Comparison of ENCODE assay signal across 7 cellular contexts in genomic region chrX:153969904-153970397, GRCh38. TPM values are rescaled to one million over a fixed set of nuclear protein-coding genes. Genes with fewer than 3 reads are reported as not detected.
DNase-seq lines count a peak whose midpoint lies in the region; ATAC-seq lines count a peak whose summit lies in the region.

No MANE protein-coding gene starts in this region.

- no peaks in the 10 kb centered on the region for H3K27me3 ChIP-seq in H7 (ENCODE audit: control insufficient read depth, insufficient read depth, low read length)
- no peaks in the 10 kb centered on the region for H3K27me3 ChIP-seq in SJCRH30
- no peaks in the 10 kb centered on the region for H3K27me3 ChIP-seq in endocrine pancreas (ENCODE audit: control insufficient read depth, insufficient read depth, low read length)

- H3K4me3 Mint-ChIP-seq in natural killer cell treated with Interleukin-12 subunit alpha and Interleukin-12 subunit beta and Interleukin-15 and Interleukin-18, amount 100 ng/mL, for 72 hours: peak overlapping the region; percentile 97

- peak overlapping the region; percentile 96 to 100 for H3K27ac Mint-ChIP-seq in natural killer cell treated with Interleukin-12 subunit alpha and Interleukin-12 subunit beta and Interleukin-15 and Interleukin-18, amount 100 ng/mL, for 72 hours

- H3K4me3 ChIP-seq in H7 (ENCODE audit: insufficient read depth, low read depth, low read length): peak overlapping the region; percentile 96
- H3K4me3 ChIP-seq in SJCRH30: peak overlapping the region; percentile 97
- peak overlapping the region; percentile 12 for H3K4me3 ChIP-seq in endocrine pancreas (ENCODE audit: control insufficient read depth, insufficient read depth, low read length)

- peaks cover 30 to 47% of the 10 kb centered on the region in 2 donors for H3K4me1 Mint-ChIP-seq in natural killer cell treated with Interleukin-12 subunit alpha and Interleukin-12 subunit beta and Interleukin-15 and Interleukin-18, amount 100 ng/mL, for 72 hours (ENCODE audit: low read depth in 2 of 2)

- H3K9me3 ChIP-seq in SJCRH30 (replicated peaks): no peaks in the 10 kb centered on the region
- H3K9me3 ChIP-seq in endocrine pancreas (ENCODE audit: control insufficient read depth, low read length): no peaks in the 10 kb centered on the region

- H3K27me3 Mint-ChIP-seq in natural killer cell treated with Interleukin-12 subunit alpha and Interleukin-12 subunit beta and Interleukin-15 and Interleukin-18, amount 100 ng/mL, for 72 hours: no peaks in the 10 kb centered on the region

- H3K9ac ChIP-seq in endocrine pancreas (ENCODE audit: control insufficient read depth, insufficient read depth, low read length): peak overlapping the region; percentile 72

- ATAC-seq in natural killer cell treated with Interleukin-12 subunit alpha and Interleukin-12 subunit beta and Interleukin-15 and Interleukin-18, amount 100 ng/mL, for 72 hours: no peak
- ATAC-seq in GM18873 (IDR thresholded peaks at IDR 0.05; ENCODE audit: low FRiP score, unreplicated experiment) (no peak), GM21576 (IDR thresholded peaks at IDR 0.05; ENCODE audit: unreplicated experiment) (no peak)

- H3K4me1 ChIP-seq in SJCRH30 (peaks cover 5% of the 10 kb centered on the region), endocrine pancreas (ENCODE audit: control insufficient read depth, insufficient read depth, low read length) (no peaks in the 10 kb centered on the region)

- no peaks in the 10 kb centered on the region; the same call in 1 of the 2 replicates for H3K36me3 ChIP-seq in H7 (replicated peaks; ENCODE audit: control insufficient read depth, insufficient read depth, low read length)
- H3K36me3 ChIP-seq in SJCRH30: peaks cover 8% of the 10 kb centered on the region; the same call in 1 of the 2 replicates
- no peaks in the 10 kb centered on the region for H3K36me3 ChIP-seq in endocrine pancreas (ENCODE audit: control insufficient read depth, insufficient read depth, low read length)

- no peaks in the 10 kb centered on the region for H3K9me3 Mint-ChIP-seq in natural killer cell treated with Interleukin-12 subunit alpha and Interleukin-12 subunit beta and Interleukin-15 and Interleukin-18, amount 100 ng/mL, for 72 hours

- peaks cover 9% of the 10 kb centered on the region for H3K36me3 Mint-ChIP-seq in natural killer cell treated with Interleukin-12 subunit alpha and Interleukin-12 subunit beta and Interleukin-15 and Interleukin-18, amount 100 ng/mL, for 72 hours

- peak overlapping the region; percentile 54 for H3K27ac ChIP-seq in SJCRH30

- DNase-seq in H7: peak; percentile 71
- no peak for DNase-seq in SJCRH30
- no peak for DNase-seq in natural killer cell treated with Interleukin-12 subunit alpha and Interleukin-12 subunit beta and Interleukin-15 and Interleukin-18, amount 100 ng/mL, for 72 hours (ENCODE audit: low spot score)
- no peak for DNase-seq in NCI-H510A treated with DMSO at 0.1 percent for 48 hours (lab: John Stamatoyannopoulos, UW)

RNA-seq across cellular contexts. Expression of gene HCFC1, which starts 1.7 kb away (rescaled TPM):
- total RNA-seq in H7 (2014; rRNA removed; shearing (Covaris generic)): 64.9 and 70.0 TPM in 2 replicates
- total RNA-seq in SJCRH30 (2014; rRNA removed; shearing (Covaris generic)): 55.6 and 56.9 TPM in 2 replicates
- total RNA-seq in natural killer cell treated with Interleukin-12 subunit alpha and Interleukin-12 subunit beta and Interleukin-15 and Interleukin-18, amount 100 ng/mL, for 72 hours: 100 to 1,000 TPM; 105 to 131 TPM

RNA-seq across cellular contexts. Expression of gene TMEM187, which starts 2.6 kb away (rescaled TPM):
- 8.8 and 9.5 TPM in 2 replicates for total RNA-seq in H7 (2014; rRNA removed; shearing (Covaris generic))
- total RNA-seq in SJCRH30 (2014; rRNA removed; shearing (Covaris generic)): 0.97 and 1.7 TPM in 2 replicates
- 1 to 10 TPM; 2.4 to 6.9 TPM for total RNA-seq in natural killer cell treated with Interleukin-12 subunit alpha and Interleukin-12 subunit beta and Interleukin-15 and Interleukin-18, amount 100 ng/mL, for 72 hours

RNA-seq across cellular contexts. Expression of gene RENBP, which starts 25.5 kb away (rescaled TPM):
- total RNA-seq in H7 (2014; rRNA removed; shearing (Covaris generic)): 17.9 and 18.3 TPM in 2 replicates
- 0.18 TPM in 1 of 2 replicates, not detected in the other for total RNA-seq in SJCRH30 (2014; rRNA removed; shearing (Covaris generic))
- total RNA-seq in natural killer cell treated with Interleukin-12 subunit alpha and Interleukin-12 subunit beta and Interleukin-15 and Interleukin-18, amount 100 ng/mL, for 72 hours: 1 to 10 TPM; 4.8 to 5.4 TPM

RNA-seq across cellular contexts. Expression of gene NAA10, which starts 35.1 kb away (rescaled TPM):
- 86.7 and 97.4 TPM in 2 replicates for total RNA-seq in H7 (2014; rRNA removed; shearing (Covaris generic))
- total RNA-seq in SJCRH30 (2014; rRNA removed; shearing (Covaris generic)): 58.6 and 69.6 TPM in 2 replicates
- total RNA-seq in natural killer cell treated with Interleukin-12 subunit alpha and Interleukin-12 subunit beta and Interleukin-15 and Interleukin-18, amount 100 ng/mL, for 72 hours: 100 to 1,000 TPM; 115 to 175 TPM

RNA-seq across cellular contexts. Expression of gene ARHGAP4, which starts 43.9 kb away (rescaled TPM):
- total RNA-seq in H7 (2014; rRNA removed; shearing (Covaris generic)): 39.4 and 51.3 TPM in 2 replicates
- 7.7 and 8.2 TPM in 2 replicates for total RNA-seq in SJCRH30 (2014; rRNA removed; shearing (Covaris generic))
- 100 to 1,000 TPM; 155 to 276 TPM for total RNA-seq in natural killer cell treated with Interleukin-12 subunit alpha and Interleukin-12 subunit beta and Interleukin-15 and Interleukin-18, amount 100 ng/mL, for 72 hours

Comparison
In these comparisons a context has a peak if more than half of its experiments do, and no peak if none do; other contexts are left out.
1. H3K4me3 ChIP-seq: peak in every context shown above with its lines; median percentile 97 in SJCRH30; 96 in H7; 12 in endocrine pancreas.